ENCODE assay signal across 1 cellular context in genomic region chr12:104788848-104789271, GRCh38.
TF ChIP-seq lines count a peak whose summit lies in the region.

No MANE protein-coding gene starts in this region.

TF ChIP-seq in GM12878, 131 proteins besides CTCF, POLR2A, EP300 and RAD21 (continued from another document):
- TF ChIP-seq, protein P1, sequence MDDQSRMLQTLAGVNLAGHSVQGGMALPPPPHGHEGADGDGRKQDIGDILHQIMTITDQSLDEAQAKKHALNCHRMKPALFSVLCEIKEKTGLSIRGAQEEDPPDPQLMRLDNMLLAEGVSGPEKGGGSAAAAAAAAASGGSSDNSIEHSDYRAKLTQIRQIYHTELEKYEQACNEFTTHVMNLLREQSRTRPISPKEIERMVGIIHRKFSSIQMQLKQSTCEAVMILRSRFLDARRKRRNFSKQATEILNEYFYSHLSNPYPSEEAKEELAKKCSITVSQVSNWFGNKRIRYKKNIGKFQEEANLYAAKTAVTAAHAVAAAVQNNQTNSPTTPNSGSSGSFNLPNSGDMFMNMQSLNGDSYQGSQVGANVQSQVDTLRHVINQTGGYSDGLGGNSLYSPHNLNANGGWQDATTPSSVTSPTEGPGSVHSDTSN (IDR thresholded peaks at IDR 0.05; ENCODE audit: insufficient replicate concordance, low read depth, low read length) = no peak
TF ChIP-seq in GM12878: peak in this region for 2.
